In genomic region chr7:66739477-66739876, GRCh38 we compare ENCODE assay signal across 8 cellular contexts. TPM values are rescaled to one million over a fixed set of nuclear protein-coding genes. Genes with fewer than 3 reads are reported as not detected.
DNase-seq lines count a peak whose midpoint lies in the region; ATAC-seq and TF ChIP-seq lines count a peak whose summit lies in the region.

No MANE protein-coding gene starts in this region.

- peaks cover 66% of the 10 kb centered on the region for H3K79me2 ChIP-seq in DOHH2 (ENCODE audit: control insufficient read depth, low read length)
- peaks cover 36% of the 10 kb centered on the region for H3K79me2 ChIP-seq in OCI-LY3 (ENCODE audit: low read length)

- DNase-seq in epithelial cell of esophagus (ENCODE audit: low read depth) (no peak), progenitor cell of endocrine pancreas (ENCODE audit: low spot score, unreplicated experiment) (no peak), NCI-H1417 (lab: John Stamatoyannopoulos, UW) (no peak), ureter (ENCODE audit: low spot score) (no peak)
- no peak for DNase-seq in activated effector memory CD4-positive, alpha-beta T cell treated with anti-CD3 and anti-CD28 coated beads, Interleukin-2, amount 50 U/mL, for 16 hours

- H3K9me3 ChIP-seq in DOHH2 (ENCODE audit: control insufficient read depth, insufficient read depth, low read length), result peaks cover 14% of the 10 kb centered on the region
- H3K9me3 ChIP-seq in OCI-LY3 (ENCODE audit: insufficient read depth, low read length), result no peaks in the 10 kb centered on the region

- H3K27ac ChIP-seq in DOHH2 (ENCODE audit: low read depth, low read length), result peak overlapping the region; percentile 87
- no peak overlapping the region for H3K27ac ChIP-seq in OCI-LY3 (ENCODE audit: low read length)

- H3K4me2 ChIP-seq in DOHH2 (ENCODE audit: low read length), result peak overlapping the region; percentile 96
- peak overlapping the region; percentile 96 for H3K4me2 ChIP-seq in OCI-LY3 (ENCODE audit: low read length)

- peak overlapping the region; percentile 77 for H3K9ac ChIP-seq in OCI-LY3 (ENCODE audit: low read length)

- H3K27ac Mint-ChIP-seq in progenitor cell of endocrine pancreas, result peak overlapping the region; percentile 98

- no peaks in the 10 kb centered on the region for H4K20me1 ChIP-seq in DOHH2 (ENCODE audit: control insufficient read depth, insufficient read depth, low read depth, low read length)
- no peaks in the 10 kb centered on the region for H4K20me1 ChIP-seq in OCI-LY3 (ENCODE audit: insufficient read depth, low read length)

- H3K36me3 ChIP-seq in DOHH2 (ENCODE audit: control insufficient read depth, low read length) (peaks cover 29% of the 10 kb centered on the region), OCI-LY3 (replicated peaks; ENCODE audit: low read depth, low read length) (peaks cover 11% of the 10 kb centered on the region)

- H3K4me1 ChIP-seq in DOHH2 (ENCODE audit: control insufficient read depth, low read length) (peaks cover 65% of the 10 kb centered on the region), OCI-LY3 (ENCODE audit: low read length) (peaks cover 19% of the 10 kb centered on the region)

- H3K4me3 ChIP-seq in DOHH2 (ENCODE audit: low read length) (peak overlapping the region; percentile 88), OCI-LY3 (ENCODE audit: low read length) (peak overlapping the region; percentile 86), epithelial cell of esophagus (ENCODE audit: low read length) (peak overlapping the region; percentile 87)

- H3F3A ChIP-seq in DOHH2 (ENCODE audit: control insufficient read depth, insufficient read depth), result peaks cover 15% of the 10 kb centered on the region

- no peaks in the 10 kb centered on the region for H3K9me2 ChIP-seq in DOHH2 (replicated peaks; ENCODE audit: control insufficient read depth, low read length)

- no peaks in the 10 kb centered on the region for H3K27me3 ChIP-seq in DOHH2 (ENCODE audit: control insufficient read depth, low read length)
- no peaks in the 10 kb centered on the region for H3K27me3 ChIP-seq in OCI-LY3 (ENCODE audit: low read depth, low read length)

- no peak for ATAC-seq in GM21576 (IDR thresholded peaks at IDR 0.05; ENCODE audit: unreplicated experiment)

- no peak overlapping the region for H2AFZ ChIP-seq in OCI-LY3 (ENCODE audit: low read depth, low read length)

- H3K4me1 Mint-ChIP-seq in progenitor cell of endocrine pancreas (ENCODE audit: low read depth), result peaks cover 6% of the 10 kb centered on the region

- H3K36me3 Mint-ChIP-seq in progenitor cell of endocrine pancreas (ENCODE audit: insufficient read depth), result peaks cover 21% of the 10 kb centered on the region

- no peaks in the 10 kb centered on the region for H3K27me3 Mint-ChIP-seq in progenitor cell of endocrine pancreas

- peak overlapping the region; percentile 93 for H3K4me3 Mint-ChIP-seq in progenitor cell of endocrine pancreas (ENCODE audit: low read depth)

- TF ChIP-seq CTCF in DOHH2 (IDR thresholded peaks at IDR 0.05; ENCODE audit: low read depth, low read length, poor library complexity, severe bottlenecking) (no peak), OCI-LY3 (IDR thresholded peaks at IDR 0.05; ENCODE audit: low read depth, low read length) (no peak), epithelial cell of esophagus (IDR thresholded peaks at IDR 0.05; ENCODE audit: insufficient read depth, low read depth, low read length, missing control alignments) (no peak), progenitor cell of endocrine pancreas (IDR thresholded peaks at IDR 0.05; ENCODE audit: unreplicated experiment) (no peak)

- peaks cover 12% of the 10 kb centered on the region for H3K9me3 Mint-ChIP-seq in progenitor cell of endocrine pancreas (ENCODE audit: low read depth)

RNA-seq across cellular contexts. Expression of gene RABGEF1, which starts 1.1 kb away (rescaled TPM):
- total RNA-seq in progenitor cell of endocrine pancreas, result 18.6 and 19.4 TPM in 2 replicates
- total RNA-seq in ureter, result 31.8 TPM
